8 cellular contexts compared by ENCODE assay signal in genomic region chr9:128102861-128103588, GRCh38. TPM values are rescaled to one million over a fixed set of nuclear protein-coding genes. Genes with fewer than 3 reads are reported as not detected.
DNase-seq lines count a peak whose midpoint lies in the region; ATAC-seq and TF ChIP-seq lines count a peak whose summit lies in the region.

No MANE protein-coding gene starts in this region.

- H4K20me1 ChIP-seq in OCI-LY1 (ENCODE audit: insufficient read depth, low read length): no peaks in the 10 kb centered on the region

- H3K9me3 ChIP-seq in OCI-LY1 (ENCODE audit: low read length): no peaks in the 10 kb centered on the region
- no peaks in the 10 kb centered on the region for H3K9me3 ChIP-seq in tibial artery

- no peaks in the 10 kb centered on the region for H3K9me3 Mint-ChIP-seq in endothelial cell (ENCODE audit: unreplicated experiment)

- peaks cover 24% of the 10 kb centered on the region for H3K4me1 Mint-ChIP-seq in endothelial cell (ENCODE audit: unreplicated experiment)

- H3K4me1 ChIP-seq in OCI-LY1 (ENCODE audit: insufficient read depth, low read length, severe bottlenecking) (peaks cover 16% of the 10 kb centered on the region), tibial artery (peaks cover 0 to 45% (median 30%) of the 10 kb centered on the region in 4 donors)

- ATAC-seq in HG02642 (IDR thresholded peaks at IDR 0.05; ENCODE audit: poor library complexity, unreplicated experiment) (no peak), GM21367 (IDR thresholded peaks at IDR 0.05; ENCODE audit: unreplicated experiment) (no peak)

- peaks cover 7% of the 10 kb centered on the region for H3K27me3 Mint-ChIP-seq in endothelial cell (ENCODE audit: unreplicated experiment)

- H3K4me3 ChIP-seq in H7 (ENCODE audit: insufficient read depth, low read depth, low read length) (no peak overlapping the region), OCI-LY1 (ENCODE audit: low read depth, low read length, poor library complexity, severe bottlenecking) (no peak overlapping the region), retinal pigment epithelial cell (ENCODE audit: low read length) (no peak overlapping the region), tibial artery (no peak overlapping the region)

- DNase-seq in H7 (peak; percentile 37), endothelial cell (ENCODE audit: low spot score) (no peak), retinal pigment epithelial cell (ENCODE audit: low read depth) (peak; percentile 81), NCI-H2081 (lab: John Stamatoyannopoulos, UW) (no peak), tibial artery (no peak)

- intact Hi-C loops in tibial artery (cut with DNase I; ENCODE audit: low total_unique reads): no loop called here

- peaks cover 35% of the 10 kb centered on the region for H3K36me3 ChIP-seq in H7 (replicated peaks; ENCODE audit: control insufficient read depth, insufficient read depth, low read length)
- peaks cover 52% of the 10 kb centered on the region for H3K36me3 ChIP-seq in OCI-LY1 (ENCODE audit: insufficient read depth, low read length)
- peaks cover 66 to 70% (median 67%) of the 10 kb centered on the region in 3 donors for H3K36me3 ChIP-seq in tibial artery

- no peak overlapping the region for H3K9ac ChIP-seq in OCI-LY1 (ENCODE audit: low read length)

- no peak overlapping the region for H3K4me2 ChIP-seq in OCI-LY1 (ENCODE audit: low read length)

- H3K79me2 ChIP-seq in OCI-LY1 (ENCODE audit: insufficient read depth, low read length): no peaks in the 10 kb centered on the region

- no peak for TF ChIP-seq CTCF in OCI-LY1 (IDR thresholded peaks at IDR 0.05; ENCODE audit: low read length)
- no peak for TF ChIP-seq CTCF in endothelial cell (IDR thresholded peaks at IDR 0.05; ENCODE audit: unreplicated experiment)
- no peak for TF ChIP-seq CTCF in retinal pigment epithelial cell (conservative IDR thresholded peaks at IDR 0.05; ENCODE audit: low read depth, low read length)
- TF ChIP-seq CTCF in tibial artery (IDR thresholded peaks at IDR 0.05): no peak

- H3K27me3 ChIP-seq in H7 (ENCODE audit: control insufficient read depth, insufficient read depth, low read length) (no peaks in the 10 kb centered on the region), OCI-LY1 (ENCODE audit: insufficient read depth, low read length) (no peaks in the 10 kb centered on the region), tibial artery (no peaks in the 10 kb centered on the region)

- H3K27ac Mint-ChIP-seq in endothelial cell (ENCODE audit: unreplicated experiment): no peak overlapping the region

- peak overlapping the region; percentile 15 for H3K4me3 Mint-ChIP-seq in endothelial cell (ENCODE audit: unreplicated experiment)

- no peak overlapping the region for H2AFZ ChIP-seq in OCI-LY1 (ENCODE audit: low read length)

- H3F3A ChIP-seq in OCI-LY1 (ENCODE audit: insufficient read depth, low read length): no peaks in the 10 kb centered on the region

- no peaks in the 10 kb centered on the region for H3K9me2 ChIP-seq in OCI-LY1 (ENCODE audit: low read depth, low read length)

- peaks cover 18% of the 10 kb centered on the region for H3K36me3 Mint-ChIP-seq in endothelial cell (ENCODE audit: low read depth, unreplicated experiment)

- H3K27ac ChIP-seq in OCI-LY1 (ENCODE audit: low read depth, low read length, poor library complexity, severe bottlenecking) (peak overlapping the region; percentile 65), tibial artery (no peak overlapping the region)

RNA-seq across cellular contexts. Expression of gene PTGES2, which starts 24.5 kb away (rescaled TPM):
- total RNA-seq in H7 (2014; rRNA removed; shearing (Covaris generic)): 143 and 197 TPM in 2 replicates
- 39.8 TPM for total RNA-seq in endothelial cell (ENCODE audit: unreplicated experiment)

RNA-seq across cellular contexts. Expression of gene SLC25A25, which starts 35.0 kb away (rescaled TPM):
- 23.1 and 23.7 TPM in 2 replicates for total RNA-seq in H7 (2014; rRNA removed; shearing (Covaris generic))
- total RNA-seq in endothelial cell (ENCODE audit: unreplicated experiment): 8.5 TPM

RNA-seq across cellular contexts. Expression of gene NAIF1, which starts 35.9 kb away (rescaled TPM):
- total RNA-seq in H7 (2014; rRNA removed; shearing (Covaris generic)): 10.3 and 12.3 TPM in 2 replicates
- 9.9 TPM for total RNA-seq in endothelial cell (ENCODE audit: unreplicated experiment)

RNA-seq across cellular contexts. Expression of gene LCN2, which starts 46.2 kb away (rescaled TPM):
- total RNA-seq in H7 (2014; rRNA removed; shearing (Covaris generic)): 1.4 TPM in 1 of 2 replicates, not detected in the other
- total RNA-seq in endothelial cell (ENCODE audit: unreplicated experiment): not detected

RNA-seq across cellular contexts. Expression of gene BBLN, which starts 57.0 kb away (rescaled TPM):
- 121 and 130 TPM in 2 replicates for total RNA-seq in H7 (2014; rRNA removed; shearing (Covaris generic))
- 62.1 TPM for total RNA-seq in endothelial cell (ENCODE audit: unreplicated experiment)

Comparison
In these comparisons a context has a peak if more than half of its experiments do, and no peak if none do; other contexts are left out.
1. DNase-seq: peak in H7 (single experiment) and retinal pigment epithelial cell (single experiment); none in endothelial cell (single experiment), NCI-H2081 (0 of 2) and tibial artery (0 of 2).